In genomic region chr3:183895296-183895695, GRCh38 we compare ENCODE assay signal across 9 cellular contexts. TPM values are rescaled to one million over a fixed set of nuclear protein-coding genes. Genes with fewer than 3 reads are reported as not detected.
DNase-seq lines count a peak whose midpoint lies in the region; ATAC-seq lines count a peak whose summit lies in the region.
"Had no signal": no experiment of that assay in that cellular context is flagged by ENCODE, and none has a peak within 500 bp of the region (broad histone marks: within the 10 kb centered on the region; RNA-seq: fewer than 3 reads in every experiment).

No MANE protein-coding gene starts in this region.

- no peaks in the 10 kb centered on the region for H3K4me1 Mint-ChIP-seq in stimulated activated effector memory CD8-positive, alpha-beta T cell treated with anti-CD3 and anti-CD28 coated beads, Interleukin-12 subunit alpha, Interleukin-12 subunit beta, amount 100 ng/mL, for 72 hours

- no peak overlapping the region for H3K4me3 Mint-ChIP-seq in stimulated activated effector memory CD8-positive, alpha-beta T cell treated with anti-CD3 and anti-CD28 coated beads, Interleukin-12 subunit alpha, Interleukin-12 subunit beta, amount 100 ng/mL, for 72 hours

- DNase-seq in NCI-H510A treated with DMSO at 0.1 percent for 48 hours (lab: John Stamatoyannopoulos, UW) (peak; percentile 37), NCI-H510A (lab: John Stamatoyannopoulos, UW) (no peak), HT-29 (ENCODE audit: low spot score) (peak; percentile 48), NT2/D1 (ENCODE audit: low read depth, low spot score) (peak; percentile 32), astrocyte of the hippocampus (ENCODE audit: low read depth, low spot score) (peak; percentile 72), iPS-NIHi7 (ENCODE audit: extremely low spot score) (peak; percentile 84), GOT3 (lab: John Stamatoyannopoulos, UW) (no peak)
- DNase-seq in stimulated activated effector memory CD8-positive, alpha-beta T cell treated with anti-CD3 and anti-CD28 coated beads, Interleukin-12 subunit alpha, Interleukin-12 subunit beta, amount 100 ng/mL, for 72 hours (ENCODE audit: low spot score in 2 of 2): no peak

- H3K9ac ChIP-seq in NT2/D1 (ENCODE audit: insufficient read length, low read depth): no peak overlapping the region

- H3K27me3 ChIP-seq in NT2/D1 (ENCODE audit: insufficient read depth, insufficient read length): no peaks in the 10 kb centered on the region
- H3K27me3 ChIP-seq: BLaER1 treated with 17β-estradiol and CSF1 and Interleukin-3, amounts not matched to agents 10 nM and 100 nM had no signal

- ATAC-seq in stimulated activated effector memory CD8-positive, alpha-beta T cell treated with anti-CD3 and anti-CD28 coated beads, Interleukin-12 subunit alpha, Interleukin-12 subunit beta, amount 100 ng/mL, for 72 hours: peak; percentile 72

- no peaks in the 10 kb centered on the region for H3K9me3 ChIP-seq in NT2/D1 (ENCODE audit: insufficient read depth, low read length)

- H3K36me3 ChIP-seq in NT2/D1 (ENCODE audit: insufficient read depth, insufficient read length, low read length): no peaks in the 10 kb centered on the region
- H3K36me3 ChIP-seq: BLaER1 treated with 17β-estradiol and CSF1 and Interleukin-3, amounts not matched to agents 10 nM and 100 nM had no signal

- peaks cover 3% of the 10 kb centered on the region for H3K4me1 ChIP-seq in NT2/D1 (ENCODE audit: insufficient read depth, insufficient read length)

- no peaks in the 10 kb centered on the region for H3K36me3 Mint-ChIP-seq in stimulated activated effector memory CD8-positive, alpha-beta T cell treated with anti-CD3 and anti-CD28 coated beads, Interleukin-12 subunit alpha, Interleukin-12 subunit beta, amount 100 ng/mL, for 72 hours

- H3K27ac Mint-ChIP-seq in stimulated activated effector memory CD8-positive, alpha-beta T cell treated with anti-CD3 and anti-CD28 coated beads, Interleukin-12 subunit alpha, Interleukin-12 subunit beta, amount 100 ng/mL, for 72 hours: no peak overlapping the region

- H3K4me3 ChIP-seq in NT2/D1 (ENCODE audit: insufficient read length, low read depth): no peak overlapping the region
- H3K4me3 ChIP-seq: BLaER1 treated with 17β-estradiol and CSF1 and Interleukin-3, amounts not matched to agents 10 nM and 100 nM had no signal

- no peaks in the 10 kb centered on the region for H3K9me3 Mint-ChIP-seq in stimulated activated effector memory CD8-positive, alpha-beta T cell treated with anti-CD3 and anti-CD28 coated beads, Interleukin-12 subunit alpha, Interleukin-12 subunit beta, amount 100 ng/mL, for 72 hours

RNA-seq across cellular contexts. Expression of gene PARL, which starts 10.6 kb away (rescaled TPM):
- total RNA-seq in HT-29 (2014; rRNA removed; shearing (Covaris generic)): 45.2 and 45.9 TPM in 2 replicates

Comparison
In these comparisons a context has a peak if more than half of its experiments do, and no peak if none do; other contexts are left out.
1. DNase-seq: peak in NCI-H510A treated with DMSO at 0.1 percent for 48 hours (single experiment), HT-29 (single experiment), NT2/D1 (single experiment), astrocyte of the hippocampus (single experiment) and iPS-NIHi7 (single experiment); none in NCI-H510A (single experiment), stimulated activated effector memory CD8-positive, alpha-beta T cell treated with anti-CD3 and anti-CD28 coated beads, Interleukin-12 subunit alpha, Interleukin-12 subunit beta, amount 100 ng/mL, for 72 hours (0 of 2) and GOT3 (single experiment).